In the genomic region with DNA sequence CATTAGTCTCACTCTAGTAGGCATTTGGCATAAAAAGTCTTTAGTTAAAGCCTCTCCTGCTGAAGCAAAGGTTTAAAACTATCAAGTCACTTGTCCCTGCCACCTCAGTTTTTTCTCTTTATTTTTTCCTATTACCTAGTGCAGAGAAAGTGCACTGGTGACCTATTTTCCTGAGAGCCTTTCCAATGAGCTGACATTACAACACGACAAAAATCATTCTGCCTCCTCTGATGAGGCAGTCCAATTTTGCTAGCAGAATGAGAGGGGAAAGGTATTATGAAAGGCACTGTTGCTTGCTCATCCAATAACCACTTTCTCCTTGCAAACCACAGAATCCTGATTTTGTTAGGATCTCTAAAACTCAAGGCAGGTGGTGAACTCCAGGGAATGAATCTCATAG, we compare ENCODE assay signal across 1 cellular context.
A peak's percentile ranks its signal among the peaks of the same experiment; 100 is the strongest.
TF ChIP-seq lines count a peak whose summit lies in the region.

No MANE protein-coding gene starts in this region.

TF ChIP-seq in K562, 482 proteins besides CTCF, POLR2A, EP300 and RAD21 (continued from another document):
- TF ChIP-seq PRDM10 (IDR thresholded peaks at IDR 0.05; ENCODE audit: partially characterized antibody) = peak; percentile 17
